Comparison of ENCODE assay signal across 1 cellular context in the genomic region with DNA sequence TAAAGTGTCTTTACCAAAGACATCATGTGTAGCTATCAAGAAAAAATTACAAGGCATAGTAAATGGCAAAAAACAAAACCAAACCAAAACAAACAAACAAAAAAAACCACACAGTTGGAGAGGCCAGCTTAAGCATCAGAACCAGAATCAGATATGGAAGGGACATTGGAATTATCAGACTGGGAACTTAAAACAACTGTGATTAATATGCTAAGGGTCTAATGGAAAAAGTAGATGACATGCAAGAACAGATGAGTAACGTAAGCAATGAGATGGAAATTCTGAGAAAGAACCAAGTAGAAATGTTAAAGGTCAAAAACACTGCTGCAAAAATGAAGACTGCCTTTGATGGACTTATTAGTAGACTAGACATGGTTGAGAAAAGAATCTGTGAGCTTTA.
TF ChIP-seq lines count a peak whose summit lies in the region.

No MANE protein-coding gene starts in this region.

TF ChIP-seq in K562, 482 proteins besides CTCF, POLR2A, EP300 and RAD21:
- no peak for TF ChIP-seq ZNF175 (CRISPR knock-in tag; IDR thresholded peaks at IDR 0.05; ENCODE audit: low read depth)
- TF ChIP-seq, protein P1, sequence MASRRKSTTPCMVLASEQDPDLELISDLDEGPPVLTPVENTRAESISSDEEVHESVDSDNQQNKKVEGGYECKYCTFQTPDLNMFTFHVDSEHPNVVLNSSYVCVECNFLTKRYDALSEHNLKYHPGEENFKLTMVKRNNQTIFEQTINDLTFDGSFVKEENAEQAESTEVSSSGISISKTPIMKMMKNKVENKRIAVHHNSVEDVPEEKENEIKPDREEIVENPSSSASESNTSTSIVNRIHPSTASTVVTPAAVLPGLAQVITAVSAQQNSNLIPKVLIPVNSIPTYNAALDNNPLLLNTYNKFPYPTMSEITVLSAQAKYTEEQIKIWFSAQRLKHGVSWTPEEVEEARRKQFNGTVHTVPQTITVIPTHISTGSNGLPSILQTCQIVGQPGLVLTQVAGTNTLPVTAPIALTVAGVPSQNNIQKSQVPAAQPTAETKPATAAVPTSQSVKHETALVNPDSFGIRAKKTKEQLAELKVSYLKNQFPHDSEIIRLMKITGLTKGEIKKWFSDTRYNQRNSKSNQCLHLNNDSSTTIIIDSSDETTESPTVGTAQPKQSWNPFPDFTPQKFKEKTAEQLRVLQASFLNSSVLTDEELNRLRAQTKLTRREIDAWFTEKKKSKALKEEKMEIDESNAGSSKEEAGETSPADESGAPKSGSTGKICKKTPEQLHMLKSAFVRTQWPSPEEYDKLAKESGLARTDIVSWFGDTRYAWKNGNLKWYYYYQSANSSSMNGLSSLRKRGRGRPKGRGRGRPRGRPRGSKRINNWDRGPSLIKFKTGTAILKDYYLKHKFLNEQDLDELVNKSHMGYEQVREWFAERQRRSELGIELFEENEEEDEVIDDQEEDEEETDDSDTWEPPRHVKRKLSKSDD (conservative IDR thresholded peaks at IDR 0.05; ENCODE audit: low read length): no peak
- TF ChIP-seq MEF2A (IDR thresholded peaks at IDR 0.05; ENCODE audit: control insufficient read depth, low read depth, low read length): no peak
- TF ChIP-seq NBN (IDR thresholded peaks at IDR 0.05; ENCODE audit: low read depth): no peak
- TF ChIP-seq ZNF586 (CRISPR knock-in tag; conservative IDR thresholded peaks at IDR 0.05): no peak
- TF ChIP-seq TBP (optimal IDR thresholded peaks at IDR 0.05; ENCODE audit: low read depth, low read length): no peak
- TF ChIP-seq NFXL1 (CRISPR knock-in tag; IDR thresholded peaks at IDR 0.05): no peak
- TF ChIP-seq, protein P2, sequence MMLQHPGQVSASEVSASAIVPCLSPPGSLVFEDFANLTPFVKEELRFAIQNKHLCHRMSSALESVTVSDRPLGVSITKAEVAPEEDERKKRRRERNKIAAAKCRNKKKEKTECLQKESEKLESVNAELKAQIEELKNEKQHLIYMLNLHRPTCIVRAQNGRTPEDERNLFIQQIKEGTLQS (IDR thresholded peaks at IDR 0.05): no peak
- TF ChIP-seq, protein P2 (CRISPR knock-in tag; conservative IDR thresholded peaks at IDR 0.05): no peak
- TF ChIP-seq ETV6 (IDR thresholded peaks at IDR 0.05; ENCODE audit: borderline replicate concordance in 1 of 2, low read depth in 2 of 2, low read length in 1 of 2): no peak
- TF ChIP-seq ETV6 (CRISPR knock-in tag; IDR thresholded peaks at IDR 0.05; ENCODE audit: borderline replicate concordance): no peak
- TF ChIP-seq ZFP1 (CRISPR knock-in tag; IDR thresholded peaks at IDR 0.05): no peak
- no peak for TF ChIP-seq RBM39 (optimal IDR thresholded peaks at IDR 0.05; ENCODE audit: low read depth, low read length)
- TF ChIP-seq, protein P3, sequence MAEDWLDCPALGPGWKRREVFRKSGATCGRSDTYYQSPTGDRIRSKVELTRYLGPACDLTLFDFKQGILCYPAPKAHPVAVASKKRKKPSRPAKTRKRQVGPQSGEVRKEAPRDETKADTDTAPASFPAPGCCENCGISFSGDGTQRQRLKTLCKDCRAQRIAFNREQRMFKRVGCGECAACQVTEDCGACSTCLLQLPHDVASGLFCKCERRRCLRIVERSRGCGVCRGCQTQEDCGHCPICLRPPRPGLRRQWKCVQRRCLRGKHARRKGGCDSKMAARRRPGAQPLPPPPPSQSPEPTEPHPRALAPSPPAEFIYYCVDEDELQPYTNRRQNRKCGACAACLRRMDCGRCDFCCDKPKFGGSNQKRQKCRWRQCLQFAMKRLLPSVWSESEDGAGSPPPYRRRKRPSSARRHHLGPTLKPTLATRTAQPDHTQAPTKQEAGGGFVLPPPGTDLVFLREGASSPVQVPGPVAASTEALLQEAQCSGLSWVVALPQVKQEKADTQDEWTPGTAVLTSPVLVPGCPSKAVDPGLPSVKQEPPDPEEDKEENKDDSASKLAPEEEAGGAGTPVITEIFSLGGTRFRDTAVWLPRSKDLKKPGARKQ (CRISPR knock-in tag; IDR thresholded peaks at IDR 0.05): no peak
